19 cellular contexts compared by ENCODE assay signal in genomic region chr1:185823471-185823870, GRCh38.
A peak's percentile ranks its signal among the peaks of the same experiment; 100 is the strongest.
DNase-seq lines count a peak whose midpoint lies in the region; ATAC-seq and TF ChIP-seq lines count a peak whose summit lies in the region.
"Had no signal": no experiment of that assay in that cellular context is flagged by ENCODE, and none has a peak within 500 bp of the region (broad histone marks: within the 10 kb centered on the region; RNA-seq: fewer than 3 reads in every experiment).

No MANE protein-coding gene starts in this region.

- intact Hi-C loops in PC-9 (cut with micrococcal nuclease; ENCODE audit: unreplicated experiment) = no loop called here
- intact Hi-C loops in activated CD4-positive, alpha-beta memory T cell treated with anti-CD3 and anti-CD28 coated beads for 36 hours (cut with micrococcal nuclease) = no loop called here

- no TSS peak for BruUV-seq in PC-9 (replicated peaks; lab: Mats Ljungman, UMichigan)

- no peaks in the 10 kb centered on the region for H4K20me1 ChIP-seq in PC-9 (ENCODE audit: insufficient read depth)

- in situ Hi-C loops in brain microvascular endothelial cell (cut with HindIII; ENCODE audit: low pct_ligation_motif_present, low sequenced_read_pairs) = no loop called here

- CTCF ChIA-PET in PC-9 (lab: Charles Lee) = no interaction called here
- CTCF ChIA-PET in activated CD4-positive, alpha-beta memory T cell treated with anti-CD3 and anti-CD28 coated beads for 36 hours (lab: Charles Lee) = no interaction called here

- peak overlapping the region; percentile 36; the same call in 1 of the 2 replicates for H2AFZ ChIP-seq in PC-9

- H3K9me2 ChIP-seq in PC-9 (ENCODE audit: insufficient read depth) = no peaks in the 10 kb centered on the region

- H3K36me3 Mint-ChIP-seq in activated CD4-positive, alpha-beta memory T cell treated with anti-CD3 and anti-CD28 coated beads for 36 hours = no peaks in the 10 kb centered on the region
- H3K36me3 Mint-ChIP-seq: activated naive CD4-positive, alpha-beta T cell treated with anti-CD3 and anti-CD28 coated beads, Interleukin-2, amount 50 U/mL, for 72 hours had no signal

- no peaks in the 10 kb centered on the region for H3K79me2 ChIP-seq in PC-9 (ENCODE audit: low read depth)

- no peak for TF ChIP-seq CTCF in PC-9 (conservative IDR thresholded peaks at IDR 0.05)
- no peak for TF ChIP-seq CTCF in brain microvascular endothelial cell (IDR thresholded peaks at IDR 0.05; ENCODE audit: low read depth, low read length, missing control alignments)

- no peak overlapping the region for H3K27ac ChIP-seq in PC-9
- H3K27ac ChIP-seq in brain microvascular endothelial cell = no peak overlapping the region
- H3K27ac ChIP-seq: right lobe of liver, SJSA1, transverse colon had no signal

- POLR2A ChIA-PET in PC-9 (lab: Charles Lee; ENCODE audit: unreplicated experiment) = no interaction called here
- POLR2A ChIA-PET in activated CD4-positive, alpha-beta memory T cell treated with anti-CD3 and anti-CD28 coated beads for 36 hours (lab: Charles Lee) = no interaction called here

- no peak overlapping the region for H3K4me2 ChIP-seq in PC-9

- no peaks in the 10 kb centered on the region for H3K9me3 Mint-ChIP-seq in activated CD4-positive, alpha-beta memory T cell treated with anti-CD3 and anti-CD28 coated beads for 36 hours
- H3K9me3 Mint-ChIP-seq: activated naive CD4-positive, alpha-beta T cell treated with anti-CD3 and anti-CD28 coated beads, Interleukin-2, amount 50 U/mL, for 72 hours; activated T-helper 1 cell treated with anti-CD3 and anti-CD28 coated beads, Interleukin-12 subunit alpha, Interleukin-12 subunit beta, Interleukin-2, Interleukin-4 antibody, amounts not matched to agents 30 ng/mL and 10 ng/mL and 1 ng/mL, durations not matched to agents 14 hours and 24 hours and 36 hours had no signal

- no peaks in the 10 kb centered on the region for H3K4me1 Mint-ChIP-seq in activated CD4-positive, alpha-beta memory T cell treated with anti-CD3 and anti-CD28 coated beads for 36 hours (ENCODE audit: low read depth)

- H3K27me3 ChIP-seq in PC-9 (ENCODE audit: insufficient read depth, low read depth) (no peaks in the 10 kb centered on the region), brain microvascular endothelial cell (replicated peaks) (no peaks in the 10 kb centered on the region)
- H3K27me3 ChIP-seq: right lobe of liver, SJSA1, transverse colon had no signal

- no peak overlapping the region for H3K4me3 ChIP-seq in PC-9
- H3K4me3 ChIP-seq in brain microvascular endothelial cell (ENCODE audit: low read depth, low read length) = no peak overlapping the region
- H3K4me3 ChIP-seq: right lobe of liver, SJSA1, transverse colon had no signal

- H3K27me3 Mint-ChIP-seq in activated CD4-positive, alpha-beta memory T cell treated with anti-CD3 and anti-CD28 coated beads for 36 hours = peaks cover 14% of the 10 kb centered on the region

- no peak for DNase-seq in PC-9
- peak; percentile 46 for DNase-seq in brain microvascular endothelial cell
- peak; percentile 57 for DNase-seq in foreskin melanocyte
- DNase-seq in UCSD-AML1 (lab: John Stamatoyannopoulos, UW; ENCODE audit: unreplicated experiment) = no peak
- DNase-seq in activated CD4-positive, alpha-beta memory T cell treated with anti-CD3 and anti-CD28 coated beads for 36 hours = no peak
- DNase-seq: activated CD4-positive, CD25-positive, alpha-beta regulatory T cell; caudate nucleus; GOT3; NCI-H1105 treated with DMSO at 0.1 percent for 48 hours; NCI-H774; right lobe of liver; stimulated activated CD4-positive, alpha-beta T cell treated with anti-CD3 and anti-CD28 coated beads, Interleukin-2, amount 100 ng/mL, for 24 hours; stimulated activated naive CD8-positive, alpha-beta T cell treated with anti-CD3 and anti-CD28 coated beads, Interleukin-15, Interleukin-2, amounts not matched to agents 100 U/mL and 50 U/mL, for 24 hours; transverse colon had no signal

- H3K27ac Mint-ChIP-seq in activated CD4-positive, alpha-beta memory T cell treated with anti-CD3 and anti-CD28 coated beads for 36 hours = no peak overlapping the region
- H3K27ac Mint-ChIP-seq: activated naive CD4-positive, alpha-beta T cell treated with anti-CD3 and anti-CD28 coated beads, Interleukin-2, amount 50 U/mL, for 72 hours; activated T-helper 1 cell treated with anti-CD3 and anti-CD28 coated beads, Interleukin-12 subunit alpha, Interleukin-12 subunit beta, Interleukin-2, Interleukin-4 antibody, amounts not matched to agents 30 ng/mL and 10 ng/mL and 1 ng/mL, durations not matched to agents 14 hours and 24 hours and 36 hours had no signal

- H3K36me3 ChIP-seq in PC-9 (ENCODE audit: low read depth) (no peaks in the 10 kb centered on the region), brain microvascular endothelial cell (replicated peaks) (no peaks in the 10 kb centered on the region)
- H3K36me3 ChIP-seq: right lobe of liver, SJSA1, transverse colon had no signal

- peaks cover 3% of the 10 kb centered on the region for H3K9me3 ChIP-seq in PC-9 (ENCODE audit: insufficient read depth, low read depth)
- H3K9me3 ChIP-seq: right lobe of liver, SJSA1, transverse colon had no signal

- ATAC-seq in HG02840 (IDR thresholded peaks at IDR 0.05; ENCODE audit: low FRiP score, unreplicated experiment) (no peak), HG03469 (IDR thresholded peaks at IDR 0.05; ENCODE audit: unreplicated experiment) (no peak)
- ATAC-seq: activated naive CD4-positive, alpha-beta T cell treated with anti-CD3 and anti-CD28 coated beads, Interleukin-2, amount 50 U/mL, for 72 hours; stimulated activated naive CD8-positive, alpha-beta T cell treated with anti-CD3 and anti-CD28 coated beads, Interleukin-15, Interleukin-2, amounts not matched to agents 100 U/mL and 50 U/mL, for 24 hours had no signal

- H3F3A ChIP-seq in PC-9 (ENCODE audit: insufficient read depth, low read depth) = no peaks in the 10 kb centered on the region

- no peak overlapping the region for H3K4me3 Mint-ChIP-seq in activated CD4-positive, alpha-beta memory T cell treated with anti-CD3 and anti-CD28 coated beads for 36 hours
- H3K4me3 Mint-ChIP-seq: activated T-helper 1 cell treated with anti-CD3 and anti-CD28 coated beads, Interleukin-12 subunit alpha, Interleukin-12 subunit beta, Interleukin-2, Interleukin-4 antibody, amounts not matched to agents 30 ng/mL and 10 ng/mL and 1 ng/mL, durations not matched to agents 14 hours and 24 hours and 36 hours had no signal

- 0 out of 2 replicates have a peak, but pooled peaks cover 5% of the 10 kb centered on the region for H3K4me1 ChIP-seq in PC-9 (replicated peaks; ENCODE audit: insufficient read depth)
- H3K4me1 ChIP-seq: transverse colon had no signal

Comparison
In these comparisons a context has a peak if more than half of its experiments do, and no peak if none do; other contexts are left out.
1. DNase-seq: peak in brain microvascular endothelial cell (single experiment) and foreskin melanocyte (single experiment); none in PC-9 (0 of 2), UCSD-AML1 (single experiment) and activated CD4-positive, alpha-beta memory T cell treated with anti-CD3 and anti-CD28 coated beads for 36 hours (single experiment).